ENCODE assay signal across 9 cellular contexts in the genomic region with DNA sequence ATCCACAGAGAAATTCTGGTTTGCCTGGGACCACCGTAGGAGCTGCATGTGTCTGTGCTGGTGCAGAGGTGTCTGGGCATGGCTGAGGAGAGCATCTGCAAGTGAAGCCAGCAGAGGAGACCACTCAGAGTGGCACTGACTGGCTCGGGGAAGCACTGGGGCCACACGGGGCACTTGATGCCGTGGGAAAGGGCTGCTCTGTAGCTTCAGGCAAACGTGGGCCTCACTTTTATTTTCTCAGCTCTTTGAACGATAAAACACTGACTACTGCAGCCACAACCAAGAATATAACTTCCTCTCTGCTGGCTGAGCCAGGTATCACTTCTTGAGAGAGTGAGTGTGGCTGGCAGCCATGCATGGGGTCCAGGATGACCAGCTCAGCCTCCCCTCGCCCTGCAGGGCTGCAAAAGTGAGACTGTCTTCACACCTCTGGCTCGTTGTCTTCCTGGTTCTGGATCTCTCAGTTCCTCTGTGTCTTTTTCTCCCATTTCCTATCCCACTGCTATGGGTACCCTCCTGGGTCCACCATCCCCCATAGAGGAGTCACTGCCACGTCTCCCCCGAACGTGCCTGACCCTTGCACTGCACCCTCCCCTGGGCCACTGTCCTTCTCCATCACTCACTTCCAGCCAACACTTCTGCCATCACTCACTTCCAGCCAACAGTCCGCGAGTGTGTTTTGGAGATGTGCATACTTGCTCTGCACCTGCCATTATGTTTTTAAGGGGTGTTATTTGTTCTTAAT.
A peak's percentile ranks its signal among the peaks of the same experiment; 100 is the strongest.
DNase-seq lines count a peak whose midpoint lies in the region; ATAC-seq and TF ChIP-seq lines count a peak whose summit lies in the region.
"Had no signal": no experiment of that assay in that cellular context is flagged by ENCODE, and none has a peak within 500 bp of the region (broad histone marks: within the 10 kb centered on the region; RNA-seq: fewer than 3 reads in every experiment).

No MANE protein-coding gene starts in this region.

- 70% methylated on average over 2 of the region's 13 CpGs; no CpG with 5 or more reads in 1 of the 2 experiments for WGBS in IMR-90 (ENCODE audit: extremely low coverage in 2 of 2, insufficient read length in 1 of 2), 2 experiments

- H3K9me3 Mint-ChIP-seq in stimulated activated naive CD8-positive, alpha-beta T cell treated with anti-CD3 and anti-CD28 coated beads, Interleukin-15, amount 100 ng/mL, for 72 hours = peaks cover 8 to 16% of the 10 kb centered on the region in 2 donors

- H3K9me3 ChIP-seq in IMR-90 (ENCODE audit: control insufficient read depth, insufficient read depth, low read length) = no peaks in the 10 kb centered on the region

- peak overlapping the region; percentile 98 for H3K23ac ChIP-seq in IMR-90 (ENCODE audit: low read depth, low read length)

- peak overlapping the region; percentile 79 for H4K5ac ChIP-seq in IMR-90 (ENCODE audit: low read depth, low read length)

- no TSS peak for BruUV-seq in IMR-90 (replicated peaks; lab: Mats Ljungman, UMichigan)

- intact Hi-C loops in IMR-90 (cut with micrococcal nuclease) = no loop called here

- CTCF ChIA-PET in IMR-90 (lab: Yijun Ruan, JAX) = no interaction called here

- no peak for TF ChIP-seq CTCF in IMR-90 (conservative IDR thresholded peaks at IDR 0.05; ENCODE audit: low read depth, low read length)
- TF ChIP-seq CTCF in coronary artery (IDR thresholded peaks at IDR 0.05) = no peak

- peak; percentile 1; the same call in 1 of the 2 replicates for ATAC-seq in IMR-90 (ENCODE audit: low read depth)
- ATAC-seq in stimulated activated naive CD8-positive, alpha-beta T cell treated with anti-CD3 and anti-CD28 coated beads, Interleukin-15, amount 100 ng/mL, for 72 hours = peak; percentile 74

- no peaks in the 10 kb centered on the region for H3K27me3 Mint-ChIP-seq in stimulated activated naive CD8-positive, alpha-beta T cell treated with anti-CD3 and anti-CD28 coated beads, Interleukin-15, amount 100 ng/mL, for 72 hours

- no peak overlapping the region for H3K4me2 ChIP-seq in IMR-90 (ENCODE audit: low read depth, low read length)

- peak overlapping the region; percentile 74 to 78 for H3K4me3 Mint-ChIP-seq in stimulated activated naive CD8-positive, alpha-beta T cell treated with anti-CD3 and anti-CD28 coated beads, Interleukin-15, amount 100 ng/mL, for 72 hours

- peak overlapping the region; percentile 95 for H2AK9ac ChIP-seq in IMR-90 (replicated peaks; ENCODE audit: low read depth, low read length, poor library complexity)

- H3K9me1 ChIP-seq in IMR-90 (ENCODE audit: insufficient read depth, low read length) = peaks cover 33% of the 10 kb centered on the region

- no peak overlapping the region for H2AFZ ChIP-seq in IMR-90 (replicated peaks; ENCODE audit: low read length, poor library complexity)

- no peaks in the 10 kb centered on the region for H4K20me1 ChIP-seq in IMR-90 (ENCODE audit: insufficient read depth, low read length)

- H3K4me1 ChIP-seq in IMR-90 (ENCODE audit: control insufficient read depth, insufficient read depth, low read length) = peaks cover 39% of the 10 kb centered on the region

- peak overlapping the region; percentile 95; the same call in 2 of the 3 replicates for H2BK15ac ChIP-seq in IMR-90 (ENCODE audit: low read depth, low read length)

- H3K4ac ChIP-seq in IMR-90 (ENCODE audit: low read depth, low read length) = peak overlapping the region; percentile 98

- dilution Hi-C loops in IMR-90 (cut with HindIII; ENCODE audit: low sequenced_read_pairs, unreplicated experiment) = no loop called here

- peak overlapping the region; percentile 100 for H2BK20ac ChIP-seq in IMR-90 (ENCODE audit: low read depth, low read length)

- H3K18ac ChIP-seq in IMR-90 (ENCODE audit: low read depth, low read length) = peak overlapping the region; percentile 86

- H4K91ac ChIP-seq in IMR-90 (ENCODE audit: insufficient read depth, low read depth, low read length) = peak overlapping the region; percentile 99

- H3K36me3 ChIP-seq in IMR-90 (ENCODE audit: control insufficient read depth, insufficient read depth, low read length) = no peaks in the 10 kb centered on the region

- H2AK5ac ChIP-seq in IMR-90 (ENCODE audit: low read depth, low read length) = peak overlapping the region; percentile 99

- no peak for TF ChIP-seq POLR2A in IMR-90 (IDR thresholded peaks at IDR 0.05; ENCODE audit: low read depth, low read length)

- in situ Hi-C loops in IMR-90 (cut with MboI; ENCODE audit: low sequenced_read_pairs) = no loop called here

- peak overlapping the region; percentile 97 for H2BK120ac ChIP-seq in IMR-90 (ENCODE audit: low read depth, low read length)

- peak overlapping the region; percentile 72 to 98 for H4K8ac ChIP-seq in IMR-90 (ENCODE audit: low read depth in 2 of 2, low read length in 2 of 2)

- H3K27ac ChIP-seq in IMR-90 (ENCODE audit: insufficient read depth, low read length) (peak overlapping the region; percentile 97), coronary artery (peak overlapping the region in 1 of 2 donors; percentile 39)
- H3K27ac ChIP-seq: 22Rv1 had no signal

- H3K4me3 ChIP-seq in IMR-90 (ENCODE audit: insufficient read depth, low read depth, low read length) (no peak overlapping the region), coronary artery (peak overlapping the region; percentile 4)

- peak overlapping the region; percentile 97 for H3K56ac ChIP-seq in IMR-90 (ENCODE audit: extremely low read depth, insufficient read depth, low read length)

- H3K9ac ChIP-seq in IMR-90 (ENCODE audit: low read depth, low read length) = peak overlapping the region; percentile 47

- DNase-seq in DMS79 treated with DMSO at 0.1 percent for 48 hours (lab: John Stamatoyannopoulos, UW) (peak; percentile 0), DMS79 (lab: John Stamatoyannopoulos, UW) (no peak), IMR-90 (no peak), coronary artery (ENCODE audit: low spot score) (peak; percentile 57), iPS-NIHi11 (ENCODE audit: low spot score) (no peak), NOMO-1 (lab: John Stamatoyannopoulos, UW; ENCODE audit: unreplicated experiment in 2 of 2) (no peak), NCI-H774 (lab: John Stamatoyannopoulos, UW) (no peak)
- DNase-seq in stimulated activated naive CD8-positive, alpha-beta T cell treated with anti-CD3 and anti-CD28 coated beads, Interleukin-15, amount 100 ng/mL, for 72 hours = peak; percentile 36 to 45

- POLR2A ChIA-PET in IMR-90 (lab: Charles Lee; ENCODE audit: unreplicated experiment) = interaction anchor here (0.6 to 1.2 kb wide), 2 partner anchors 37 to 313 kb away, joined by 3 to 9 read pairs; no protein-coding TSS in a partner anchor

- TF ChIP-seq RAD21 in IMR-90 (IDR thresholded peaks at IDR 0.05; ENCODE audit: low read length) = no peak

- H3K79me1 ChIP-seq in IMR-90 (ENCODE audit: low read depth in 1 of 2, low read length in 2 of 2) = peaks cover 32 to 72% of the 10 kb centered on the region in 2 experiments

- no peaks in the 10 kb centered on the region for H3K27me3 ChIP-seq in IMR-90 (ENCODE audit: control insufficient read depth, insufficient read depth, low read length)

- H3K4me1 Mint-ChIP-seq in stimulated activated naive CD8-positive, alpha-beta T cell treated with anti-CD3 and anti-CD28 coated beads, Interleukin-15, amount 100 ng/mL, for 72 hours = peaks cover 98% of the 10 kb centered on the region

- peak overlapping the region; percentile 99 for H2BK5ac ChIP-seq in IMR-90 (ENCODE audit: low read depth, low read length, poor library complexity, severe bottlenecking)

- H3K27ac Mint-ChIP-seq in stimulated activated naive CD8-positive, alpha-beta T cell treated with anti-CD3 and anti-CD28 coated beads, Interleukin-15, amount 100 ng/mL, for 72 hours = peak overlapping the region; percentile 94 to 98

- peak overlapping the region; percentile 96 for H3K14ac ChIP-seq in IMR-90 (replicated peaks; ENCODE audit: low read depth, low read length)

TF ChIP-seq in IMR-90, 13 proteins besides CTCF, POLR2A, EP300 and RAD21:
- TF ChIP-seq FOS (IDR thresholded peaks at IDR 0.05; ENCODE audit: low read depth, low read length) (no peak), MXI1 (IDR thresholded peaks at IDR 0.05; ENCODE audit: borderline replicate concordance, low read depth, low read length) (no peak), RCOR1 (IDR thresholded peaks at IDR 0.05; ENCODE audit: insufficient replicate concordance, low read length) (no peak), BHLHE40 (IDR thresholded peaks at IDR 0.05; ENCODE audit: low read depth, low read length) (no peak), SMC3 (IDR thresholded peaks at IDR 0.05; ENCODE audit: low read depth, low read length) (no peak), CHD1 (IDR thresholded peaks at IDR 0.05; ENCODE audit: low read depth, low read length) (no peak), NFE2L2 (IDR thresholded peaks at IDR 0.05; ENCODE audit: low read depth, low read length) (no peak), CEBPB (IDR thresholded peaks at IDR 0.05; ENCODE audit: low read depth, low read length) (no peak), MAFK (IDR thresholded peaks at IDR 0.05; ENCODE audit: low read depth, low read length) (no peak), MAZ (IDR thresholded peaks at IDR 0.05; ENCODE audit: borderline replicate concordance, low read depth, low read length) (no peak), RFX5 (IDR thresholded peaks at IDR 0.05; ENCODE audit: low read depth, low read length) (no peak)
- TF ChIP-seq, protein P1, sequence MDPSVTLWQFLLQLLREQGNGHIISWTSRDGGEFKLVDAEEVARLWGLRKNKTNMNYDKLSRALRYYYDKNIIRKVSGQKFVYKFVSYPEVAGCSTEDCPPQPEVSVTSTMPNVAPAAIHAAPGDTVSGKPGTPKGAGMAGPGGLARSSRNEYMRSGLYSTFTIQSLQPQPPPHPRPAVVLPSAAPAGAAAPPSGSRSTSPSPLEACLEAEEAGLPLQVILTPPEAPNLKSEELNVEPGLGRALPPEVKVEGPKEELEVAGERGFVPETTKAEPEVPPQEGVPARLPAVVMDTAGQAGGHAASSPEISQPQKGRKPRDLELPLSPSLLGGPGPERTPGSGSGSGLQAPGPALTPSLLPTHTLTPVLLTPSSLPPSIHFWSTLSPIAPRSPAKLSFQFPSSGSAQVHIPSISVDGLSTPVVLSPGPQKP (IDR thresholded peaks at IDR 0.05; ENCODE audit: borderline replicate concordance, low read depth, low read length) = no peak
- TF ChIP-seq, protein P2, sequence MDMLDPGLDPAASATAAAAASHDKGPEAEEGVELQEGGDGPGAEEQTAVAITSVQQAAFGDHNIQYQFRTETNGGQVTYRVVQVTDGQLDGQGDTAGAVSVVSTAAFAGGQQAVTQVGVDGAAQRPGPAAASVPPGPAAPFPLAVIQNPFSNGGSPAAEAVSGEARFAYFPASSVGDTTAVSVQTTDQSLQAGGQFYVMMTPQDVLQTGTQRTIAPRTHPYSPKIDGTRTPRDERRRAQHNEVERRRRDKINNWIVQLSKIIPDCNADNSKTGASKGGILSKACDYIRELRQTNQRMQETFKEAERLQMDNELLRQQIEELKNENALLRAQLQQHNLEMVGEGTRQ (IDR thresholded peaks at IDR 0.05; ENCODE audit: low read depth, low read length) = no peak
TF ChIP-seq in IMR-90: peak in this region for 0.

Comparison
In these comparisons a context has a peak if more than half of its experiments do, and no peak if none do; other contexts are left out.
1. DNase-seq: peak in DMS79 treated with DMSO at 0.1 percent for 48 hours (single experiment), coronary artery (single experiment) and stimulated activated naive CD8-positive, alpha-beta T cell treated with anti-CD3 and anti-CD28 coated beads, Interleukin-15, amount 100 ng/mL, for 72 hours (2 of 2); none in DMS79 (single experiment), IMR-90 (single experiment), iPS-NIHi11 (single experiment), NOMO-1 (0 of 2) and NCI-H774 (single experiment).